Comparison of ENCODE assay signal across 16 cellular contexts in the genomic region with DNA sequence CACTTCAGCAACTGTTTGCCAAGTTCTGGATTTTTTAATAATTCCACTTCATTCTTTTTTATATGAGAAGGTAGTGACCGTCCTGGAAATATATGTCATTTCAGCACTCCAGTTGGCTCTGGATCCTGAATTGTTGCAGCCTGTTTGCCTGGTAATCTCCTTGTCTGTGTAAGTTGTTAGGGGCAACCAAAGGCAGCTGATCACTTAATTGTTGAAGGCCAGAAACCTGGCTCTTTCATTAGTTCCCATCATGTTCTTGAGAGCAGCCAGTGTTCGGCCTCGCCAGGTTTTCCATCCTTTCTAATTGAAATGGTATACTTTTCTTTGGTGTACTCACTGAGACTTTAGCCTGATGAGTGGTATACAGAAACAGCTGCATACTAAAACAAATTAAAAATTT.
A peak's percentile ranks its signal among the peaks of the same experiment; 100 is the strongest.
DNase-seq lines count a peak whose midpoint lies in the region; ATAC-seq lines count a peak whose summit lies in the region.
"Had no signal": no experiment of that assay in that cellular context is flagged by ENCODE, and none has a peak within 500 bp of the region (broad histone marks: within the 10 kb centered on the region; RNA-seq: fewer than 3 reads in every experiment).

No MANE protein-coding gene starts in this region.

- no peak for ATAC-seq in HG03571 (IDR thresholded peaks at IDR 0.05; ENCODE audit: unreplicated experiment)
- ATAC-seq: activated naive CD4-positive, alpha-beta T cell treated with anti-CD3 and anti-CD28 coated beads, Interleukin-2, amount 50 U/mL, for 72 hours; body of pancreas; heart left ventricle had no signal

- DNase-seq in DMS153 (lab: John Stamatoyannopoulos, UW) (peak; percentile 67), NCI-H1930 (lab: John Stamatoyannopoulos, UW) (peak; percentile 29 to 36), NCI-H774 (lab: John Stamatoyannopoulos, UW) (peak; percentile 93), medulla oblongata (ENCODE audit: extremely low spot score) (peak; percentile 25), NCI-H526 (lab: John Stamatoyannopoulos, UW) (no peak), NCI-H128 (lab: John Stamatoyannopoulos, UW; ENCODE audit: unreplicated experiment) (no peak)
- DNase-seq in stimulated activated CD4-positive, alpha-beta T cell treated with anti-CD3 and anti-CD28 coated beads, Interleukin-2, amount 100 ng/mL, for 48 hours, result no peak
- DNase-seq: activated CD4-positive, alpha-beta T cell treated with anti-CD3 and anti-CD28 coated beads, Interleukin-2, amount 10 ng/mL, durations not matched to agents 24 days and 14 days; activated T-cell treated with anti-CD3 and anti-CD28 coated beads, Interleukin-2, amount 50 U/mL, for 1 hour; body of pancreas; esophagus squamous epithelium; heart left ventricle; NCI-H1694; uterus had no signal

Comparison
In these comparisons a context has a peak if more than half of its experiments do, and no peak if none do; other contexts are left out.
1. DNase-seq: peak in DMS153 (single experiment), NCI-H1930 (2 of 2), NCI-H774 (single experiment) and medulla oblongata (single experiment); none in NCI-H526 (0 of 2), stimulated activated CD4-positive, alpha-beta T cell treated with anti-CD3 and anti-CD28 coated beads, Interleukin-2, amount 100 ng/mL, for 48 hours (0 of 2) and NCI-H128 (single experiment).